In the genomic region with DNA sequence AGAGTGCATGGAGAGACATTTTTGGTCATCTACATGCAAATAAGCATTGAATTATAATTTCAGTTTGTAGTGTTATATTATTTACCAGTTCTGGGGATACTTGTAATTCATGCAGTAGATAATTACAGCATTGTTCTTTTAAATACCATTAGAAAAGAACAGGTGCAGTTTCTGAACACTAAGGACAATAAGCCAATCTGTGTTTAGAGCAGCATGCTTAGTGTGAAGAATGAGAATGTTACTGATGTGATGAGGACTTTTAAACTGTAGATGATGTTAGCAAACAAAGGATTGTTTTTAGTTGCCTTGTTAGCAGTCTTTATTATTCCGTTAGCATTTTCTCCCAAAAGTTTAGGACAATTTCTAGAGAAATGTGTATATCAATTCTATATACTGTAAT, we compare ENCODE assay signal across 28 cellular contexts.
"Had no signal": no experiment of that assay in that cellular context is flagged by ENCODE, and none has a peak within 500 bp of the region (broad histone marks: within the 10 kb centered on the region; RNA-seq: fewer than 3 reads in every experiment).

No MANE protein-coding gene starts in this region.

- H3K4me3 ChIP-seq: adrenal gland, breast epithelium, K562, SJSA1 had no signal

- H3K36me3 ChIP-seq: adrenal gland, SJSA1 had no signal

- DNase-seq: activated CD4-positive, alpha-beta memory T cell treated with anti-CD3 and anti-CD28 coated beads, Interleukin-2, amount 10 ng/mL, durations not matched to agents 7 days and 5 days; activated CD4-positive, alpha-beta T cell treated with anti-CD3 and anti-CD28 coated beads for 36 hours; activated CD4-positive, alpha-beta T cell treated with anti-CD3 and anti-CD28 coated beads, Interleukin-2, amount 50 U/mL, for 1 hour; activated CD4-positive, CD25-positive, alpha-beta regulatory T cell; activated naive CD4-positive, alpha-beta T cell treated with anti-CD3 and anti-CD28 coated beads, Interleukin-2, amount 50 U/mL, for 16 hours; activated naive CD8-positive, alpha-beta T cell treated with anti-CD3 and anti-CD28 coated beads, Interleukin-2, amount 10 ng/mL, durations not matched to agents 7 days and 5 days; activated T-cell treated with anti-CD3 and anti-CD28 coated beads for 4 hours; activated T-cell treated with anti-CD3 and anti-CD28 coated beads, Interleukin-2, amount 50 U/mL, for 48 hours; adrenal gland; aorta; central memory CD4-positive, alpha-beta T cell; Karpas-422; MM.1S; NCI-H187; NCI-H2081; NCI-H2171 treated with DMSO at 0.1 percent for 48 hours; NCI-H226; NCI-H82; Right ventricle myocardium superior; RPMI8226; T-helper 17 cell; T1000 had no signal

- H3K4me1 ChIP-seq: adrenal gland, breast epithelium, SJSA1 had no signal

- H3K27ac ChIP-seq: adrenal gland, breast epithelium, SJSA1 had no signal

- H3K9me3 ChIP-seq: adrenal gland, breast epithelium had no signal

- H3K27me3 ChIP-seq: adrenal gland, breast epithelium, SJSA1 had no signal

- ATAC-seq: activated CD4-positive, alpha-beta T cell treated with anti-CD3 and anti-CD28 coated beads for 36 hours; activated T-helper 17 cell treated with anti-CD3 and anti-CD28 coated beads, Interleukin-2, amount 50 U/mL, for 72 hours; K562; Panc1; SK-N-SH treated with all-trans-retinoic acid at 6 μM for 48 hours; T-helper 17 cell had no signal
